Comparison of ENCODE assay signal across 19 cellular contexts in the genomic region with DNA sequence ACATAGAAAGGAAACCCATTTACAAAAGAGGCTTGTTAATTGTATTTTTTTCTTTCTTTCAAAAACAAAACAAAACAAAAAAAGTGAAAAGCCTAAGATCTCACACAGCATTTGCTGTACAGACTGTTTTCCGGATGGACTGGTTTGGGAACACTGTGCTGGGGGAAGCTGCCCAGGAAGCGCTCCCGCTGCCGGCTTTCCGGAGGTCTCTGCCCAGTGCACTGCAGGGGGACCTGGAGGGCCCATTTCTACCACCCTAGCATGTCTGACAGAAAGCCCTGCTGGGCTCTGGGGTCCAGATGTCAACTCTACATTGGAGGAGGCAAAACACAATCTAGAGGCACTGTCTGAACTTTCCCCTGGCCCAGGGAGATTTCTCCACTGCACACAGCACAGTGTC. TPM values are rescaled to one million over a fixed set of nuclear protein-coding genes. Genes with fewer than 3 reads are reported as not detected.
DNase-seq lines count a peak whose midpoint lies in the region; ATAC-seq and TF ChIP-seq lines count a peak whose summit lies in the region.
"Had no signal": no experiment of that assay in that cellular context is flagged by ENCODE, and none has a peak within 500 bp of the region (broad histone marks: within the 10 kb centered on the region; RNA-seq: fewer than 3 reads in every experiment).

No MANE protein-coding gene starts in this region.

- DNase-seq in left ventricle myocardium inferior (no peak), Right ventricle myocardium superior (no peak), chondrocyte (ENCODE audit: low spot score) (no peak), lower lobe of right lung (no peak), vagina (ENCODE audit: extremely low spot score in 2 of 2) (no peak), activated gamma-delta T cell (lab: John Stamatoyannopoulos, UW) (no peak), islet precursor cell (no peak)
- DNase-seq: activated T-cell treated with anti-CD3 and anti-CD28 coated beads, Interleukin-2, amount 50 U/mL, for 1 hour; foreskin keratinocyte; H9; left colon; NCI-H1436 treated with DMSO at 0.1 percent for 48 hours; NCI-H2227 treated with DMSO at 0.1 percent for 48 hours; psoas muscle; SW 1271 had no signal

- H3K4me3 Mint-ChIP-seq in chondrocyte (ENCODE audit: unreplicated experiment): no peak overlapping the region
- H3K4me3 Mint-ChIP-seq: H9; stimulated activated memory B cell treated with anti-CD40 and anti-IgM and Interleukin-4, amounts not matched to agents 10 μg/mL and 1 μg/mL and 100 μg/mL, for 72 hours had no signal

- H3K27ac Mint-ChIP-seq in chondrocyte (ENCODE audit: unreplicated experiment): peak overlapping the region; percentile 41
- H3K27ac Mint-ChIP-seq: stimulated activated memory B cell treated with anti-CD40 and anti-IgM and Interleukin-4, amounts not matched to agents 10 μg/mL and 1 μg/mL and 100 μg/mL, for 72 hours had no signal

- H3K4me1 ChIP-seq in left ventricle myocardium inferior (peaks cover 49% of the 10 kb centered on the region), lower lobe of right lung (peaks cover 30% of the 10 kb centered on the region), vagina (peaks cover 45% of the 10 kb centered on the region)

- H3K9me3 Mint-ChIP-seq in chondrocyte (ENCODE audit: low read depth): no peaks in the 10 kb centered on the region
- H3K9me3 Mint-ChIP-seq: activated naive CD4-positive, alpha-beta T cell treated with anti-CD3 and anti-CD28 coated beads, Interleukin-2, amount 50 U/mL, for 72 hours; H9; stimulated activated memory B cell treated with anti-CD40 and anti-IgM and Interleukin-4, amounts not matched to agents 10 μg/mL and 1 μg/mL and 100 μg/mL, for 72 hours had no signal

- H3K4me3 ChIP-seq in left ventricle myocardium inferior: no peak overlapping the region
- no peak overlapping the region for H3K4me3 ChIP-seq in lower lobe of right lung
- H3K4me3 ChIP-seq in vagina: no peak overlapping the region
- H3K4me3 ChIP-seq: psoas muscle, tibial nerve had no signal

- H3K27me3 ChIP-seq in left ventricle myocardium inferior (ENCODE audit: low read depth): no peaks in the 10 kb centered on the region
- no peaks in the 10 kb centered on the region for H3K27me3 ChIP-seq in lower lobe of right lung (ENCODE audit: low read depth)
- H3K27me3 ChIP-seq in vagina: no peaks in the 10 kb centered on the region
- H3K27me3 ChIP-seq: foreskin keratinocyte, tibial nerve had no signal

- ATAC-seq in Right ventricle myocardium superior (ENCODE audit: poor library complexity): no peak
- no peak for ATAC-seq in lower lobe of right lung
- no peak for ATAC-seq in HG03521 (IDR thresholded peaks at IDR 0.05; ENCODE audit: unreplicated experiment)
- ATAC-seq: activated naive CD4-positive, alpha-beta T cell treated with anti-CD3 and anti-CD28 coated beads, Interleukin-2, amount 50 U/mL, for 72 hours; foreskin keratinocyte; psoas muscle; stimulated activated memory B cell treated with anti-CD40 and anti-IgM and Interleukin-4, amounts not matched to agents 10 μg/mL and 1 μg/mL and 100 μg/mL, for 72 hours had no signal

- H3K36me3 ChIP-seq in left ventricle myocardium inferior (peaks cover 19% of the 10 kb centered on the region), lower lobe of right lung (peaks cover 22% of the 10 kb centered on the region), vagina (peaks cover 0 to 17% of the 10 kb centered on the region in 2 donors)

- peaks cover 26% of the 10 kb centered on the region for H3K4me1 Mint-ChIP-seq in chondrocyte (ENCODE audit: low read depth)

- H3K9me3 ChIP-seq in left ventricle myocardium inferior (replicated peaks) (no peaks in the 10 kb centered on the region), lower lobe of right lung (no peaks in the 10 kb centered on the region), vagina (no peaks in the 10 kb centered on the region)
- H3K9me3 ChIP-seq: psoas muscle, tibial nerve had no signal

- H3K27ac ChIP-seq in left ventricle myocardium inferior (replicated peaks) (peak overlapping the region; percentile 93), lower lobe of right lung (peak overlapping the region; percentile 67), vagina (peak overlapping the region; percentile 92)
- H3K27ac ChIP-seq: foreskin keratinocyte had no signal

- TF ChIP-seq CTCF in left ventricle myocardium inferior (IDR thresholded peaks at IDR 0.05; ENCODE audit: borderline replicate concordance) (no peak), chondrocyte (IDR thresholded peaks at IDR 0.05) (no peak), lower lobe of right lung (IDR thresholded peaks at IDR 0.05) (no peak), vagina (IDR thresholded peaks at IDR 0.05) (no peak)

- peaks cover 18% of the 10 kb centered on the region for H3K36me3 Mint-ChIP-seq in chondrocyte (ENCODE audit: low read depth)

- intact Hi-C loops in left ventricle myocardium inferior (cut with micrococcal nuclease): no loop called here
- intact Hi-C loops in Right ventricle myocardium superior (cut with DNase I): no loop called here
- intact Hi-C loops in lower lobe of right lung (cut with DNase I): no loop called here
- intact Hi-C loops in vagina (cut with DNase I): no loop called here

- no peak for TF ChIP-seq POLR2A in vagina (IDR thresholded peaks at IDR 0.05)

- H3K27me3 Mint-ChIP-seq in chondrocyte (ENCODE audit: low read depth): no peaks in the 10 kb centered on the region
- H3K27me3 Mint-ChIP-seq: stimulated activated memory B cell treated with anti-CD40 and anti-IgM and Interleukin-4, amounts not matched to agents 10 μg/mL and 1 μg/mL and 100 μg/mL, for 72 hours had no signal

RNA-seq across cellular contexts. Expression of a gene that starts 26.3 kb away (rescaled TPM):
- total RNA-seq in left ventricle myocardium inferior (0.30 TPM), Right ventricle myocardium superior (0.32 TPM), chondrocyte (1.6 to 4.5 TPM (median 3.5 TPM) in 3 replicates), lower lobe of right lung (1.2 TPM), vagina (6.4 TPM)
